29 cellular contexts compared by ENCODE assay signal in genomic region chr9:34374339-34374738, GRCh38. TPM values are rescaled to one million over a fixed set of nuclear protein-coding genes. Genes with fewer than 3 reads are reported as not detected.
DNase-seq lines count a peak whose midpoint lies in the region; ATAC-seq, FAIRE-seq and TF ChIP-seq lines count a peak whose summit lies in the region.
"Had no signal": no experiment of that assay in that cellular context is flagged by ENCODE, and none has a peak within 500 bp of the region (broad histone marks: within the 10 kb centered on the region; RNA-seq: fewer than 3 reads in every experiment).

No MANE protein-coding gene starts in this region.

- peak overlapping the region; percentile 21 for H3K4me3 Mint-ChIP-seq in CD4-positive, alpha-beta T cell
- H3K4me3 Mint-ChIP-seq: activated CD4-positive, alpha-beta memory T cell treated with anti-CD3 and anti-CD28 coated beads, Interleukin-2, amount 10 ng/mL, durations not matched to agents 7 days and 5 days; activated T-helper 17 cell treated with anti-CD3 and anti-CD28 coated beads, Interleukin-2, amount 50 U/mL, for 72 hours; CD8-positive, alpha-beta T cell; stimulated activated effector memory CD8-positive, alpha-beta T cell treated with anti-CD3 and anti-CD28 coated beads, Interleukin-12 subunit alpha, Interleukin-12 subunit beta, amount 100 ng/mL, for 72 hours; T-helper 1 cell treated with Interleukin-12 subunit alpha and Interleukin-12 subunit beta and Interleukin-4 antibody, amounts not matched to agents 30 μg/mL and 1 μg/mL, for 36 hours had no signal

- no peaks in the 10 kb centered on the region for H3K9me3 ChIP-seq in CD4-positive, alpha-beta T cell (ENCODE audit: control insufficient read depth, low read length)
- H3K9me3 ChIP-seq in duodenal mucosa (ENCODE audit: control insufficient read depth in 1 of 2, low read length in 2 of 2) (no peaks in the 10 kb centered on the region), mucosa of rectum (ENCODE audit: control insufficient read depth in 2 of 2, low read length in 2 of 2) (no peaks in the 10 kb centered on the region), small intestine (ENCODE audit: control insufficient read depth, low read depth) (no peaks in the 10 kb centered on the region), MM.1S (replicated peaks; ENCODE audit: insufficient read depth, low read length) (no peaks in the 10 kb centered on the region)
- H3K9me3 ChIP-seq: left lung, neutrophil, upper lobe of right lung had no signal

- CTCF ChIA-PET in CD4-positive, alpha-beta T cell (lab: Charles Lee), result no interaction called here

- no peaks in the 10 kb centered on the region for H3K79me2 ChIP-seq in MM.1S (ENCODE audit: low read length)

- no peaks in the 10 kb centered on the region for H3K27me3 Mint-ChIP-seq in CD4-positive, alpha-beta T cell
- H3K27me3 Mint-ChIP-seq: activated T-helper 17 cell treated with anti-CD3 and anti-CD28 coated beads, Interleukin-2, amount 50 U/mL, for 72 hours had no signal

- no peak for DNase-seq in CD4-positive, alpha-beta T cell
- peak; percentile 2 for DNase-seq in small intestine
- DNase-seq in stimulated activated CD8-positive, alpha-beta memory T cell treated with anti-CD3 and anti-CD28 coated beads, Interleukin-4, amount 100 ng/mL, for 48 hours, result no peak
- no peak for DNase-seq in MM.1S
- no peak for DNase-seq in GM12892 (ENCODE audit: insufficient read length)
- DNase-seq: activated CD4-positive, alpha-beta memory T cell treated with anti-CD3 and anti-CD28 coated beads, Interleukin-2, amount 10 ng/mL, durations not matched to agents 7 days and 5 days; activated CD4-positive, alpha-beta T cell treated with anti-CD3 and anti-CD28 coated beads for 1 hour; activated naive CD4-positive, alpha-beta T cell treated with anti-CD3 and anti-CD28 coated beads, Interleukin-2, amount 50 U/mL, for 16 hours; CD8-positive, alpha-beta T cell; effector CD8-positive, alpha-beta T cell; left lung; NCI-H2029; stimulated activated CD4-positive, alpha-beta T cell treated with anti-CD3 and anti-CD28 coated beads, Interleukin-15, amount 100 ng/mL, for 24 hours; stimulated activated CD4-positive, alpha-beta T cell treated with anti-CD3 and anti-CD28 coated beads, Interleukin-4, amount 100 ng/mL, for 4 hours; substantia nigra; upper lobe of right lung had no signal

- no peaks in the 10 kb centered on the region for H3K36me3 Mint-ChIP-seq in CD4-positive, alpha-beta T cell (ENCODE audit: low read depth)

- no peak for TF ChIP-seq POLR2A in GM12892 (IDR thresholded peaks at IDR 0.05; ENCODE audit: low read depth, low read length)

- H3K4me2 ChIP-seq in MM.1S (ENCODE audit: low read depth, low read length), result no peak overlapping the region

- H3F3A ChIP-seq in MM.1S (ENCODE audit: insufficient read depth, low read length), result no peaks in the 10 kb centered on the region; the same call in 1 of the 2 replicates

- intact Hi-C loops in CD4-positive, alpha-beta T cell (cut with DNase I, micrococcal nuclease), result loop anchor here in 1 of 2 experiments (10.0 kb wide), 2 partner anchors 200 to 360 kb away; partner anchors contain the start of gene UBAP1

- H3K9me3 Mint-ChIP-seq in CD4-positive, alpha-beta T cell, result no peaks in the 10 kb centered on the region
- H3K9me3 Mint-ChIP-seq: activated CD4-positive, alpha-beta memory T cell treated with anti-CD3 and anti-CD28 coated beads, Interleukin-2, amount 10 ng/mL, durations not matched to agents 7 days and 5 days; activated T-helper 17 cell treated with anti-CD3 and anti-CD28 coated beads, Interleukin-2, amount 50 U/mL, for 72 hours; CD8-positive, alpha-beta T cell; stimulated activated effector memory CD8-positive, alpha-beta T cell treated with anti-CD3 and anti-CD28 coated beads, Interleukin-12 subunit alpha, Interleukin-12 subunit beta, amount 100 ng/mL, for 72 hours; T-helper 1 cell treated with Interleukin-12 subunit alpha and Interleukin-12 subunit beta and Interleukin-4 antibody, amounts not matched to agents 30 μg/mL and 1 μg/mL, for 36 hours had no signal

- H3K4me3 ChIP-seq in duodenal mucosa (ENCODE audit: low read depth in 1 of 2, low read length in 2 of 2) (peak overlapping the region; percentile 43 to 81), mucosa of rectum (ENCODE audit: low read length in 2 of 2) (peak overlapping the region; percentile 23 to 32), small intestine (ENCODE audit: low read depth in 1 of 2, low read length in 2 of 2) (peak overlapping the region in 1 of 2 donors; percentile 27), MM.1S (ENCODE audit: low read length) (no peak overlapping the region)
- H3K4me3 ChIP-seq: left lung, PC-9, upper lobe of right lung had no signal

- no peak overlapping the region for H3K27ac ChIP-seq in CD4-positive, alpha-beta T cell (ENCODE audit: low read depth, low read length)
- H3K27ac ChIP-seq in duodenal mucosa (ENCODE audit: low read depth, low read length) (peak overlapping the region; percentile 35), mucosa of rectum (ENCODE audit: low read depth in 2 of 2, low read length in 2 of 2) (peak overlapping the region; percentile 94 to 98), small intestine (ENCODE audit: low read depth in 1 of 2, low read length in 1 of 2) (peak overlapping the region; percentile 7 to 39), MM.1S (ENCODE audit: low read length) (no peak overlapping the region)
- H3K27ac ChIP-seq: HL-60, left lung, neutrophil, PC-9 had no signal

- H3K9ac ChIP-seq in duodenal mucosa (ENCODE audit: low read depth in 1 of 2, low read length in 2 of 2) (peak overlapping the region; percentile 41 to 54), mucosa of rectum (ENCODE audit: low read depth in 1 of 2, low read length in 2 of 2) (peak overlapping the region; percentile 41 to 54), MM.1S (ENCODE audit: low read length) (no peak overlapping the region)

- H3K9me2 ChIP-seq in MM.1S (replicated peaks; ENCODE audit: insufficient read depth, low read length), result no peaks in the 10 kb centered on the region

- no peaks in the 10 kb centered on the region for H4K20me1 ChIP-seq in MM.1S (ENCODE audit: insufficient read depth, low read length)

- POLR2A ChIA-PET in CD4-positive, alpha-beta T cell (lab: Charles Lee), result no interaction called here

- no peaks in the 10 kb centered on the region for H3K27me3 ChIP-seq in CD4-positive, alpha-beta T cell (ENCODE audit: control insufficient read depth, insufficient read depth, low read length)
- H3K27me3 ChIP-seq in duodenal mucosa (ENCODE audit: control insufficient read depth in 1 of 2, insufficient read depth in 2 of 2, low read length in 2 of 2) (no peaks in the 10 kb centered on the region), mucosa of rectum (ENCODE audit: control insufficient read depth in 2 of 2, insufficient read depth in 2 of 2, low read length in 2 of 2) (no peaks in the 10 kb centered on the region), small intestine (ENCODE audit: control insufficient read depth in 2 of 2, insufficient read depth in 2 of 2, low read length in 2 of 2) (no peaks in the 10 kb centered on the region), MM.1S (replicated peaks; ENCODE audit: insufficient read depth, low read length) (no peaks in the 10 kb centered on the region)

- H3K4me1 ChIP-seq in duodenal mucosa (ENCODE audit: control insufficient read depth in 1 of 2, insufficient read depth in 2 of 2, low read length in 2 of 2) (peaks cover 25 to 34% of the 10 kb centered on the region in 2 donors), mucosa of rectum (ENCODE audit: control insufficient read depth in 2 of 2, insufficient read depth in 2 of 2, low read length in 2 of 2) (peaks cover 19 to 24% of the 10 kb centered on the region in 2 donors), small intestine (ENCODE audit: control insufficient read depth in 2 of 2, insufficient read depth in 1 of 2, low read depth in 1 of 2, low read length in 1 of 2) (peaks cover 0 to 2% of the 10 kb centered on the region in 2 donors), MM.1S (ENCODE audit: low read length) (no peaks in the 10 kb centered on the region)

- TF ChIP-seq CTCF in CD4-positive, alpha-beta T cell (IDR thresholded peaks at IDR 0.05), result no peak
- no peak for TF ChIP-seq CTCF in MM.1S (IDR thresholded peaks at IDR 0.05; ENCODE audit: low read length)

- no peak for FAIRE-seq in small intestine (lab: Jason Lieb, UNC)
- no peak for FAIRE-seq in GM12892 (lab: Jason Lieb, UNC)
- FAIRE-seq: GM18507, TTC549 had no signal

- ATAC-seq in CD4-positive, alpha-beta T cell (ENCODE audit: poor library complexity), result no peak
- ATAC-seq in esophagus mucosa, result no peak
- ATAC-seq: activated T-helper 17 cell treated with anti-CD3 and anti-CD28 coated beads, Interleukin-2, amount 50 U/mL, for 72 hours; CD8-positive, alpha-beta T cell; Right ventricle myocardium inferior; SK-N-SH treated with all-trans-retinoic acid at 6 μM for 48 hours; stimulated activated effector memory CD8-positive, alpha-beta T cell treated with anti-CD3 and anti-CD28 coated beads, Interleukin-12 subunit alpha, Interleukin-12 subunit beta, amount 100 ng/mL, for 72 hours; upper lobe of right lung had no signal

- H3K36me3 ChIP-seq in duodenal mucosa (ENCODE audit: control insufficient read depth in 1 of 2, insufficient read depth in 2 of 2, low read length in 2 of 2) (peaks cover 23 to 31% of the 10 kb centered on the region in 2 donors), mucosa of rectum (ENCODE audit: control insufficient read depth in 2 of 2, insufficient read depth in 2 of 2, low read length in 2 of 2) (peaks cover 24 to 30% of the 10 kb centered on the region in 2 donors), small intestine (ENCODE audit: control insufficient read depth in 2 of 2, insufficient read depth in 2 of 2, low read length in 2 of 2) (peaks cover 3 to 19% of the 10 kb centered on the region in 2 donors), MM.1S (replicated peaks; ENCODE audit: insufficient read depth, low read length) (no peaks in the 10 kb centered on the region)
- H3K36me3 ChIP-seq: neutrophil, upper lobe of right lung had no signal

- H3K27ac Mint-ChIP-seq in CD4-positive, alpha-beta T cell, result no peak overlapping the region
- H3K27ac Mint-ChIP-seq: activated CD4-positive, alpha-beta memory T cell treated with anti-CD3 and anti-CD28 coated beads, Interleukin-2, amount 10 ng/mL, durations not matched to agents 7 days and 5 days; activated T-helper 17 cell treated with anti-CD3 and anti-CD28 coated beads, Interleukin-2, amount 50 U/mL, for 72 hours; CD8-positive, alpha-beta T cell; stimulated activated effector memory CD8-positive, alpha-beta T cell treated with anti-CD3 and anti-CD28 coated beads, Interleukin-12 subunit alpha, Interleukin-12 subunit beta, amount 100 ng/mL, for 72 hours; T-helper 1 cell treated with Interleukin-12 subunit alpha and Interleukin-12 subunit beta and Interleukin-4 antibody, amounts not matched to agents 30 μg/mL and 1 μg/mL, for 36 hours had no signal

- H3K4me1 Mint-ChIP-seq in CD4-positive, alpha-beta T cell (ENCODE audit: low read depth), result peaks cover 24% of the 10 kb centered on the region

- no peak overlapping the region for H2AFZ ChIP-seq in MM.1S (ENCODE audit: low read length)
- H2AFZ ChIP-seq: PC-9 had no signal

- 33 to 73% (median 49%) methylated on average over 3 of the region's 3 CpGs for WGBS in small intestine, 3 donors

RNA-seq across cellular contexts. Expression of gene MYORG, which starts 2.4 kb away (rescaled TPM):
- under 1 TPM; 0.42 to 0.58 TPM for total RNA-seq in CD4-positive, alpha-beta T cell
- 10 to 100 TPM in 2 of 3 donors, 1 to 10 TPM in 1; 9.7 to 17.1 (median 10.3) TPM for polyA plus RNA-seq in small intestine
- 5.4 TPM for total RNA-seq in esophagus mucosa
- 0.15 TPM for polyA plus RNA-seq in GM12892 (2012; ENCODE audit: missing spikeins)

RNA-seq across cellular contexts. Expression of gene NUDT2, which starts 45.0 kb away (rescaled TPM):
- total RNA-seq in CD4-positive, alpha-beta T cell, result 1 to 10 TPM; 4.5 to 7.2 TPM
- polyA plus RNA-seq in small intestine, result 10 to 100 TPM; 25.5 to 47.3 (median 37.5) TPM
- total RNA-seq in esophagus mucosa, result 19.9 TPM
- polyA plus RNA-seq in GM12892 (2012; ENCODE audit: missing spikeins), result 42.5 TPM

RNA-seq across cellular contexts. Expression of gene KIF24, which starts 45.3 kb away (rescaled TPM):
- total RNA-seq in CD4-positive, alpha-beta T cell, result under 1 TPM; 0.05 to 0.14 TPM
- polyA plus RNA-seq in small intestine, result 1 to 10 TPM in 1 of 3 donors, under 1 TPM in 2; 0.27 to 1.5 (median 0.45) TPM
- 2.0 TPM for total RNA-seq in esophagus mucosa
- 2.1 TPM for polyA plus RNA-seq in GM12892 (2012; ENCODE audit: missing spikeins)

Comparison
In these comparisons a context has a peak if more than half of its experiments do, and no peak if none do; other contexts are left out.
1. H3K27ac ChIP-seq: peak in duodenal mucosa (single experiment), mucosa of rectum (2 of 2) and small intestine (2 of 2); none in CD4-positive, alpha-beta T cell (single experiment) and MM.1S (single experiment).